Comparison of ENCODE assay signal across 8 cellular contexts in genomic region chr2:69375494-69376353, GRCh38. TPM values are rescaled to one million over a fixed set of nuclear protein-coding genes. Genes with fewer than 3 reads are reported as not detected.
DNase-seq lines count a peak whose midpoint lies in the region; ATAC-seq and TF ChIP-seq lines count a peak whose summit lies in the region.

No MANE protein-coding gene starts in this region.

- H3K4me3 ChIP-seq in AG10803 (ENCODE audit: low read length) (no peak overlapping the region), GM12875 (ENCODE audit: low read depth, low read length) (no peak overlapping the region), right lobe of liver (no peak overlapping the region)

- peaks cover 0 to 14% (median 4%) of the 10 kb centered on the region in 4 donors for H3K4me1 ChIP-seq in right lobe of liver

- H3K9me3 ChIP-seq in right lobe of liver, result no peaks in the 10 kb centered on the region

- H3K27ac ChIP-seq in right lobe of liver, result no peak overlapping the region

- TF ChIP-seq POLR2A in right lobe of liver (IDR thresholded peaks at IDR 0.05) (no peak), GM18505 (IDR thresholded peaks at IDR 0.05; ENCODE audit: borderline replicate concordance, extremely low read depth, insufficient read depth, insufficient read length) (no peak)

- no peaks in the 10 kb centered on the region for H3K27me3 ChIP-seq in right lobe of liver

- WGBS in right lobe of liver (ENCODE audit: insufficient coverage, low coverage, low lambda C conversion rate, missing lambda C conversion rate), result 63% methylated on average over 8 of the region's 8 CpGs

- DNase-seq in AG10803 (ENCODE audit: low read depth), result peak; percentile 11
- DNase-seq in NCI-H510A (lab: John Stamatoyannopoulos, UW), result peak; percentile 9
- peak; percentile 29 for DNase-seq in central memory CD4-positive, alpha-beta T cell
- no peak for DNase-seq in right lobe of liver
- DNase-seq in OCI-M2 (lab: John Stamatoyannopoulos, UW; ENCODE audit: unreplicated experiment), result no peak

- TF ChIP-seq CTCF in AG10803 (conservative IDR thresholded peaks at IDR 0.05; ENCODE audit: low read length) (peak; percentile 48), GM12875 (IDR thresholded peaks at IDR 0.05; ENCODE audit: borderline replicate concordance, insufficient read depth, low read depth, low read length) (peak; percentile 61; the same call in 1 of the 2 replicates), right lobe of liver (IDR thresholded peaks at IDR 0.05) (peak; percentile 52 to 77 (median 63))

- intact Hi-C loops in right lobe of liver (cut with DNase I), result no loop called here

- peak; percentile 59 to 93 (median 86) for ATAC-seq in right lobe of liver
- no peak for ATAC-seq in GM18505 (IDR thresholded peaks at IDR 0.05; ENCODE audit: unreplicated experiment)
- no peak for ATAC-seq in GM19395 (IDR thresholded peaks at IDR 0.05; ENCODE audit: unreplicated experiment)

- peaks cover 0 to 16% (median 10%) of the 10 kb centered on the region in 4 donors for H3K36me3 ChIP-seq in right lobe of liver

RNA-seq across cellular contexts. Expression of gene GFPT1, which starts 11.3 kb away (rescaled TPM):
- 10 to 100 TPM; 20.7 to 46.1 (median 30.5) TPM for total RNA-seq in right lobe of liver

Comparison
In these comparisons a context has a peak if more than half of its experiments do, and no peak if none do; other contexts are left out.
1. DNase-seq: peak in AG10803 (single experiment), NCI-H510A (single experiment) and central memory CD4-positive, alpha-beta T cell (single experiment); none in right lobe of liver (0 of 3) and OCI-M2 (single experiment).
2. ATAC-seq: peak in right lobe of liver (4 of 4); none in GM18505 (single experiment) and GM19395 (single experiment).
3. Peak in every context shown above with its lines, with median percentiles within 50 percentile points of each other: CTCF ChIP-seq.